In genomic region chr15:82855286-82856092, GRCh38 we compare ENCODE assay signal across 1 cellular context.
TF ChIP-seq lines count a peak whose summit lies in the region.

No MANE protein-coding gene starts in this region.

TF ChIP-seq in endothelial cell of umbilical vein, 7 proteins besides CTCF, POLR2A, EP300 and RAD21:
- TF ChIP-seq GATA2 (IDR thresholded peaks at IDR 0.05; ENCODE audit: insufficient read depth, insufficient read length, low read depth, low read length) (no peak), POLR2AphosphoS5 (IDR thresholded peaks at IDR 0.05; ENCODE audit: insufficient read depth, low read depth, low read length) (no peak), JUN (IDR thresholded peaks at IDR 0.05; ENCODE audit: borderline replicate concordance, insufficient read depth, insufficient read length, low read depth) (no peak), MAX (IDR thresholded peaks at IDR 0.05; ENCODE audit: insufficient read depth, insufficient read length) (no peak), FOS (IDR thresholded peaks at IDR 0.05; ENCODE audit: borderline replicate concordance, insufficient read depth, low read length) (no peak), MYC (IDR thresholded peaks at IDR 0.05; ENCODE audit: low read depth, low read length) (no peak), EZH2 (IDR thresholded peaks at IDR 0.05; ENCODE audit: borderline replicate concordance, low read depth, low read length, severe bottlenecking) (no peak)
